18 cellular contexts compared by ENCODE assay signal in genomic region chr10:114362831-114363355, GRCh38. TPM values are rescaled to one million over a fixed set of nuclear protein-coding genes. Genes with fewer than 3 reads are reported as not detected.
DNase-seq lines count a peak whose midpoint lies in the region; ATAC-seq, FAIRE-seq and TF ChIP-seq lines count a peak whose summit lies in the region.
"Had no signal": no experiment of that assay in that cellular context is flagged by ENCODE, and none has a peak within 500 bp of the region (broad histone marks: within the 10 kb centered on the region; RNA-seq: fewer than 3 reads in every experiment).

No MANE protein-coding gene starts in this region.

- no peaks in the 10 kb centered on the region for H3K36me3 ChIP-seq in H1 (ENCODE audit: control insufficient read depth in 2 of 4, insufficient read depth in 4 of 4, low read length in 3 of 4)
- no peaks in the 10 kb centered on the region for H3K36me3 ChIP-seq in neuronal stem cell (replicated peaks in 1 of 2; ENCODE audit: control insufficient read depth in 2 of 2, insufficient read depth in 2 of 2, low read length in 2 of 2)
- H3K36me3 ChIP-seq in GM23338 (ENCODE audit: insufficient read depth): no peaks in the 10 kb centered on the region
- H3K36me3 ChIP-seq: BE2C, HAP-1 had no signal

- no peak overlapping the region for H3K14ac ChIP-seq in H1 (ENCODE audit: insufficient read length)
- H3K14ac ChIP-seq in neuronal stem cell (ENCODE audit: low read length): no peak overlapping the region

- H3K56ac ChIP-seq in H1 (replicated peaks; ENCODE audit: insufficient read length, low read depth, low read length): no peak overlapping the region

- TF ChIP-seq EP300 in H1 (IDR thresholded peaks at IDR 0.05; ENCODE audit: borderline replicate concordance in 1 of 2, low read depth in 2 of 2, low read length in 2 of 2): no peak

- no peak overlapping the region for H3K4me3 ChIP-seq in H1 (ENCODE audit: extremely low read depth in 1 of 4, insufficient read depth in 2 of 4, low read depth in 3 of 4, low read length in 4 of 4)
- peak overlapping the region in 1 of 2 donors; percentile 49 for H3K4me3 ChIP-seq in neuronal stem cell (ENCODE audit: low read length in 2 of 2)
- H3K4me3 ChIP-seq in GM23338: no peak overlapping the region
- H3K4me3 ChIP-seq: HAP-1 had no signal

- TF ChIP-seq POLR2A in H1 (IDR thresholded peaks at IDR 0.05; ENCODE audit: control extremely low read depth in 1 of 2, low read depth in 2 of 2, low read length in 2 of 2): no peak

- peaks cover 6% of the 10 kb centered on the region; the same call in 1 of the 2 replicates for H3K9me2 ChIP-seq in GM23338 (ENCODE audit: insufficient read depth)

- H4K91ac ChIP-seq in H1 (replicated peaks; ENCODE audit: insufficient read length, low read length) (no peak overlapping the region), neuronal stem cell (ENCODE audit: low read depth, low read length, poor library complexity) (no peak overlapping the region)

- DNase-seq in H1 (ENCODE audit: low read depth in 1 of 2, low spot score in 2 of 2) (no peak), glutamatergic neuron (peak; percentile 56), neuronal stem cell (ENCODE audit: low spot score) (no peak), GM23338 (ENCODE audit: low spot score) (no peak), HK-2 (ENCODE audit: unreplicated experiment) (no peak)
- no peak for DNase-seq in activated CD4-positive, alpha-beta T cell treated with anti-CD3 and anti-CD28 coated beads, Interleukin-2, amount 50 U/mL, for 48 hours
- DNase-seq: ACHN; BE2C; C1 segment of cervical spinal cord; CD4-positive, CD25-positive, alpha-beta regulatory T cell; DMS153; DMS79; GDM1 had no signal

- H3K79me2 ChIP-seq in H1 (ENCODE audit: control insufficient read depth in 1 of 2, insufficient read depth in 2 of 2, low read length in 2 of 2) (no peaks in the 10 kb centered on the region), GM23338 (replicated peaks; ENCODE audit: insufficient read depth) (no peaks in the 10 kb centered on the region)

- H3K4me2 ChIP-seq in H1 (ENCODE audit: insufficient read depth in 1 of 2, low read depth in 2 of 2, low read length in 2 of 2) (no peak overlapping the region), neuronal stem cell (ENCODE audit: insufficient read depth, low read length, poor library complexity, severe bottlenecking) (no peak overlapping the region), GM23338 (no peak overlapping the region)

- H3K79me1 ChIP-seq in H1 (ENCODE audit: low read depth, low read length): no peaks in the 10 kb centered on the region; the same call in 1 of the 2 replicates
- H3K79me1 ChIP-seq in neuronal stem cell (ENCODE audit: low read depth, low read length): no peaks in the 10 kb centered on the region

- no peaks in the 10 kb centered on the region for H4K20me1 ChIP-seq in H1 (replicated peaks in 1 of 2; ENCODE audit: control insufficient read depth in 1 of 2, insufficient read depth in 2 of 2, low read length in 2 of 2)
- no peaks in the 10 kb centered on the region for H4K20me1 ChIP-seq in GM23338 (replicated peaks; ENCODE audit: insufficient read depth)

- H3K4ac ChIP-seq in H1 (replicated peaks; ENCODE audit: insufficient read length, low read depth, low read length) (no peak overlapping the region), neuronal stem cell (ENCODE audit: low read length) (no peak overlapping the region)

- H3K27ac ChIP-seq in H1 (ENCODE audit: low read depth, low read length) (no peak overlapping the region), neuronal stem cell (replicated peaks; ENCODE audit: low read length) (no peak overlapping the region), GM23338 (ENCODE audit: low read depth) (no peak overlapping the region)
- H3K27ac ChIP-seq: HL-60 had no signal

- H2BK15ac ChIP-seq in H1 (ENCODE audit: low read length) (peak overlapping the region; percentile 72; the same call in 1 of the 2 replicates), neuronal stem cell (ENCODE audit: low read length) (no peak overlapping the region)

- peaks cover 5% of the 10 kb centered on the region for H3K27me3 Mint-ChIP-seq in glutamatergic neuron (ENCODE audit: unreplicated experiment)
- peaks cover 2% of the 10 kb centered on the region for H3K27me3 Mint-ChIP-seq in GM23338 (ENCODE audit: insufficient read depth, low read depth, poor library complexity)

- no peak for FAIRE-seq in H1 (lab: Jason Lieb, UNC)
- FAIRE-seq: A204.1, GM12892 had no signal

- no peak overlapping the region for H4K8ac ChIP-seq in H1 (ENCODE audit: extremely low read depth, insufficient read depth, low read length)
- no peak overlapping the region for H4K8ac ChIP-seq in neuronal stem cell (ENCODE audit: low read depth, low read length)

- CTCF ChIA-PET in H1 (lab: Charles Lee; ENCODE audit: partially characterized antibody): interaction anchor here (1.7 to 1.8 kb wide), 2 partner anchors 8 to 25 kb away, joined by 5 to 9 read pairs; no protein-coding TSS in a partner anchor

- POLR2A ChIA-PET in H1 (lab: Charles Lee; ENCODE audit: partially characterized antibody): no interaction called here

- H3K9ac ChIP-seq in H1 (replicated peaks in 1 of 4; ENCODE audit: extremely low read depth in 1 of 4, low read depth in 3 of 4, low read length in 3 of 4) (no peak overlapping the region), neuronal stem cell (ENCODE audit: low read depth, low read length, poor library complexity) (no peak overlapping the region)

- H3K36me3 Mint-ChIP-seq in glutamatergic neuron (ENCODE audit: unreplicated experiment) (peaks cover 5% of the 10 kb centered on the region), GM23338 (ENCODE audit: low read depth) (no peaks in the 10 kb centered on the region)
- H3K36me3 Mint-ChIP-seq: CD4-positive, CD25-positive, alpha-beta regulatory T cell had no signal

- peaks cover 15% of the 10 kb centered on the region for H3K4me1 Mint-ChIP-seq in glutamatergic neuron (ENCODE audit: low read depth, unreplicated experiment)
- peaks cover 22% of the 10 kb centered on the region for H3K4me1 Mint-ChIP-seq in GM23338
- H3K4me1 Mint-ChIP-seq: CD4-positive, CD25-positive, alpha-beta regulatory T cell had no signal

- H3K9me3 Mint-ChIP-seq in glutamatergic neuron (ENCODE audit: unreplicated experiment) (peaks cover 1% of the 10 kb centered on the region), GM23338 (no peaks in the 10 kb centered on the region)
- H3K9me3 Mint-ChIP-seq: CD4-positive, CD25-positive, alpha-beta regulatory T cell had no signal

- WGBS in H1 (ENCODE audit: extremely low coverage in 1 of 2, insufficient coverage in 1 of 2, insufficient read length in 1 of 2, insufficient replicate concordance in 2 of 2, low coverage in 1 of 2, low lambda C conversion rate in 2 of 2, missing lambda C conversion rate in 1 of 2), 2 experiments: 92% methylated on average over 15 of the region's 16 CpGs; no CpG with 5 or more reads in 1 of the 2 experiments
- no CpG with 5 or more reads among the region's 16 CpGs for WGBS in neuronal stem cell (ENCODE audit: extremely low coverage in 2 of 2, insufficient read length in 2 of 2, insufficient replicate concordance in 1 of 2), 2 donors

- ATAC-seq in GM23338 (no peak), GM18502 (IDR thresholded peaks at IDR 0.05; ENCODE audit: poor library complexity, unreplicated experiment) (no peak)

- H2BK20ac ChIP-seq in H1 (ENCODE audit: low read length): 0 out of 2 replicates have a peak overlapping the region, but pooled peaks have one; percentile 48

- H3K27ac Mint-ChIP-seq in glutamatergic neuron (ENCODE audit: unreplicated experiment): peak overlapping the region; percentile 75
- no peak overlapping the region for H3K27ac Mint-ChIP-seq in GM23338

- TF ChIP-seq CTCF in H1 (IDR thresholded peaks at IDR 0.05; ENCODE audit: control extremely low read depth in 1 of 3, insufficient read depth in 1 of 3, low read depth in 1 of 3, low read length in 3 of 3) (no peak), glutamatergic neuron (IDR thresholded peaks at IDR 0.05; ENCODE audit: partially characterized antibody, unreplicated experiment) (no peak), GM23338 (conservative IDR thresholded peaks at IDR 0.05; ENCODE audit: low read depth in 2 of 2) (no peak)

- H2BK5ac ChIP-seq in H1 (ENCODE audit: low read depth, low read length): no peak overlapping the region
- no peak overlapping the region for H2BK5ac ChIP-seq in neuronal stem cell (ENCODE audit: low read length)

- no peak for TF ChIP-seq RAD21 in H1 (IDR thresholded peaks at IDR 0.05 in 1 of 2, conservative IDR thresholded peaks at IDR 0.05 in 1 of 2; ENCODE audit: low read depth in 2 of 2, low read length in 2 of 2)

- H2AK5ac ChIP-seq in H1 (ENCODE audit: low read depth, low read length) (no peak overlapping the region), neuronal stem cell (ENCODE audit: low read depth, low read length) (peak overlapping the region; percentile 9)

- H3K23ac ChIP-seq in H1 (ENCODE audit: insufficient read length) (no peak overlapping the region), neuronal stem cell (ENCODE audit: low read depth, low read length, poor library complexity) (peak overlapping the region; percentile 52)

- H3F3A ChIP-seq in GM23338 (replicated peaks; ENCODE audit: low read depth): no peaks in the 10 kb centered on the region

- H3K9me3 ChIP-seq in H1 (ENCODE audit: insufficient read depth in 2 of 2, low read depth in 1 of 2, low read length in 1 of 2) (no peaks in the 10 kb centered on the region), neuronal stem cell (replicated peaks in 1 of 2; ENCODE audit: control insufficient read depth in 2 of 2, insufficient read depth in 1 of 2, low read depth in 1 of 2, low read length in 2 of 2) (peaks cover 0 to 3% of the 10 kb centered on the region in 2 donors)
- H3K9me3 ChIP-seq: BE2C, HAP-1 had no signal

- H3K18ac ChIP-seq in H1 (ENCODE audit: extremely low read depth, low read length): no peak overlapping the region
- H3K18ac ChIP-seq in neuronal stem cell (ENCODE audit: low read length): peak overlapping the region; percentile 87

- no peaks in the 10 kb centered on the region for H3K27me3 ChIP-seq in H1 (replicated peaks in 1 of 4; ENCODE audit: control insufficient read depth in 3 of 4, extremely low read depth in 1 of 4, insufficient read depth in 3 of 4, low read length in 3 of 4)
- no peaks in the 10 kb centered on the region for H3K27me3 ChIP-seq in neuronal stem cell (ENCODE audit: control insufficient read depth in 3 of 3, insufficient read depth in 3 of 3, low read depth in 1 of 3, low read length in 3 of 3)
- H3K27me3 ChIP-seq in GM23338 (ENCODE audit: insufficient read depth): no peaks in the 10 kb centered on the region
- H3K27me3 ChIP-seq: BE2C had no signal

- H3K4me3 Mint-ChIP-seq in glutamatergic neuron (ENCODE audit: unreplicated experiment) (no peak overlapping the region), GM23338 (no peak overlapping the region)
- H3K4me3 Mint-ChIP-seq: CD4-positive, CD25-positive, alpha-beta regulatory T cell had no signal

- no peak overlapping the region for H2AFZ ChIP-seq in H1 (ENCODE audit: low read length)
- no peak overlapping the region for H2AFZ ChIP-seq in neuronal stem cell (ENCODE audit: low read length)
- no peak overlapping the region for H2AFZ ChIP-seq in GM23338

- no peaks in the 10 kb centered on the region for H3K23me2 ChIP-seq in H1 (ENCODE audit: low read depth, low read length)

- H3K4me1 ChIP-seq in H1 (replicated peaks in 1 of 4; ENCODE audit: control insufficient read depth in 3 of 4, insufficient read depth in 4 of 4, low read length in 3 of 4) (peaks cover 3 to 9% (median 5%) of the 10 kb centered on the region in 4 experiments; a peak in 5 of 7 replicates), neuronal stem cell (ENCODE audit: control insufficient read depth in 2 of 2, insufficient read depth in 1 of 2, low read depth in 1 of 2, low read length in 2 of 2) (peaks cover 6 to 8% of the 10 kb centered on the region in 2 donors), GM23338 (ENCODE audit: insufficient read depth) (no peaks in the 10 kb centered on the region)
- H3K4me1 ChIP-seq: HAP-1 had no signal

- H2BK120ac ChIP-seq in H1 (replicated peaks; ENCODE audit: low read depth, low read length): no peak overlapping the region
- H2BK120ac ChIP-seq in neuronal stem cell (ENCODE audit: low read depth, low read length): no peak overlapping the region

- no peak overlapping the region for H4K5ac ChIP-seq in H1 (ENCODE audit: insufficient read length, low read depth, low read length)

- H2BK12ac ChIP-seq in H1 (ENCODE audit: low read depth, low read length) (no peak overlapping the region), neuronal stem cell (ENCODE audit: low read length) (peak overlapping the region; percentile 51)

RNA-seq across cellular contexts. Expression of gene AFAP1L2, which starts 41.4 kb away (rescaled TPM):
- total RNA-seq in H1 (2021; fragmentation: NEBNext Ultra II Directional; extraction: Animal tissue kit (Norgen Biotek cat#: 25700)): 6.2 and 6.4 TPM in 2 replicates
- polyA plus RNA-seq in H1 (2011; rRNA removed) (3.9 and 5.4 TPM in 2 replicates), GM23338 (2016; fragmentation: Nextera tagmentation; extraction: Ambion mirVana) (2.3 TPM in 2 replicates)
- polyA plus RNA-seq in H1 (2011; cell fraction: cytosol; rRNA removed): 6.3 TPM
- polyA plus RNA-seq in H1 (2011; cell fraction: nucleus; rRNA removed): 13.6 TPM
- 4.2 to 5.1 TPM (median 4.7 TPM) in 4 replicates for polyA plus RNA-seq in H1 (2012, experiment 1 of 2)
- 1.5 TPM for polyA plus RNA-seq in H1 (2012, experiment 2 of 2)
- 3.2 TPM for polyA plus RNA-seq in H1 (2013, experiment 1 of 2)
- polyA plus RNA-seq in H1 (2013, experiment 2 of 2): 3.1 TPM
- polyA minus RNA-seq in H1 (2011; rRNA and poly(A)+ RNA removed): 9.1 and 12.1 TPM in 2 replicates
- polyA minus RNA-seq in H1 (2011; cell fraction: cytosol; rRNA and poly(A)+ RNA removed): 6.8 TPM
- 10.0 TPM for polyA minus RNA-seq in H1 (2011; cell fraction: nucleus; rRNA and poly(A)+ RNA removed)
- total RNA-seq in glutamatergic neuron (ENCODE audit: unreplicated experiment): 1.9 TPM
- polyA plus RNA-seq in neuronal stem cell (2013, experiment 1 of 2): 6.7 TPM
- 6.9 TPM for polyA plus RNA-seq in neuronal stem cell (2013, experiment 2 of 2)
- total RNA-seq in GM23338 (2014; rRNA removed; shearing (Covaris generic)): 6.5 and 7.3 TPM in 2 replicates
